ENCODE assay signal across 12 cellular contexts in genomic region chr3:146968204-146968651, GRCh38.
DNase-seq lines count a peak whose midpoint lies in the region; ATAC-seq, FAIRE-seq and TF ChIP-seq lines count a peak whose summit lies in the region.
"Had no signal": no experiment of that assay in that cellular context is flagged by ENCODE, and none has a peak within 500 bp of the region (broad histone marks: within the 10 kb centered on the region; RNA-seq: fewer than 3 reads in every experiment).

No MANE protein-coding gene starts in this region.

- DNase-seq in AG04449 (ENCODE audit: low read depth, low spot score) (peak; percentile 79), HTR-8/SVneo (ENCODE audit: insufficient read length, low spot score) (peak; percentile 25), amniotic epithelial cell (ENCODE audit: low read depth) (peak; percentile 82), inferior parietal cortex (ENCODE audit: extremely low spot score) (peak; percentile 20), Right ventricle myocardium superior (no peak), NCI-H1105 treated with DMSO at 0.1 percent for 48 hours (lab: John Stamatoyannopoulos, UW) (no peak)
- DNase-seq in stimulated activated naive CD4-positive, alpha-beta T cell (lab: John Stamatoyannopoulos, UW) = no peak
- no peak for DNase-seq in effector memory CD4-positive, alpha-beta T cell
- DNase-seq: BE2C, gastrocnemius medialis, sigmoid colon had no signal

- POLR2A ChIA-PET in AG04449 (lab: Yijun Ruan, JAX) = interaction anchor here (0.7 kb wide), 1 partner anchor 131 kb away, joined by 3 read pairs; no protein-coding TSS in a partner anchor

- H3K27me3 ChIP-seq in effector memory CD4-positive, alpha-beta T cell (replicated peaks; ENCODE audit: control insufficient read depth, insufficient read depth, low read length, poor library complexity, severe bottlenecking) = no peaks in the 10 kb centered on the region
- H3K27me3 ChIP-seq: BE2C, gastrocnemius medialis, sigmoid colon had no signal

- no peaks in the 10 kb centered on the region for H3K9me3 ChIP-seq in effector memory CD4-positive, alpha-beta T cell (ENCODE audit: control insufficient read depth, low read length)
- H3K9me3 ChIP-seq: BE2C, gastrocnemius medialis, sigmoid colon had no signal

- no peaks in the 10 kb centered on the region for H3K4me1 ChIP-seq in effector memory CD4-positive, alpha-beta T cell (ENCODE audit: control insufficient read depth, insufficient read depth, low read length, poor library complexity, severe bottlenecking)
- H3K4me1 ChIP-seq: BE2C, gastrocnemius medialis had no signal

- intact Hi-C loops in Right ventricle myocardium superior (cut with DNase I) = no loop called here

- CTCF ChIA-PET in AG04449 (lab: Yijun Ruan, JAX) = interaction anchor here (1.1 kb wide), 2 partner anchors 21 to 224 kb away, joined by 3 read pairs; no protein-coding TSS in a partner anchor

- H3K36me3 ChIP-seq in effector memory CD4-positive, alpha-beta T cell (ENCODE audit: control insufficient read depth, insufficient read depth, low read length) = no peaks in the 10 kb centered on the region
- H3K36me3 ChIP-seq: BE2C, gastrocnemius medialis, sigmoid colon had no signal

- TF ChIP-seq CTCF in AG04449 (IDR thresholded peaks at IDR 0.05; ENCODE audit: insufficient read depth, low read length, missing control alignments) = no peak

- no peak for ATAC-seq in Right ventricle myocardium superior (ENCODE audit: poor library complexity)
- ATAC-seq: gastrocnemius medialis had no signal

- H3K4me3 ChIP-seq in AG04449 (ENCODE audit: low read depth, low read length) = peak overlapping the region; percentile 15
- no peak overlapping the region for H3K4me3 ChIP-seq in effector memory CD4-positive, alpha-beta T cell (ENCODE audit: insufficient read depth, low read depth, low read length, poor library complexity, severe bottlenecking)
- H3K4me3 ChIP-seq: gastrocnemius medialis, sigmoid colon had no signal

- no peak for FAIRE-seq in HTR-8/SVneo (lab: Jason Lieb, UNC)
- FAIRE-seq: GM12891 had no signal

- H3K27ac ChIP-seq in effector memory CD4-positive, alpha-beta T cell (ENCODE audit: insufficient read depth, low read length, poor library complexity, severe bottlenecking) = no peak overlapping the region
- H3K27ac ChIP-seq: gastrocnemius medialis, sigmoid colon had no signal

Comparison
In these comparisons a context has a peak if more than half of its experiments do, and no peak if none do; other contexts are left out.
1. DNase-seq: peak in AG04449 (single experiment), HTR-8/SVneo (single experiment), amniotic epithelial cell (single experiment) and inferior parietal cortex (single experiment); none in stimulated activated naive CD4-positive, alpha-beta T cell (0 of 6), Right ventricle myocardium superior (single experiment), NCI-H1105 treated with DMSO at 0.1 percent for 48 hours (single experiment) and effector memory CD4-positive, alpha-beta T cell (0 of 3).